ENCODE assay signal across 19 cellular contexts in genomic region chr5:55003432-55004065, GRCh38. TPM values are rescaled to one million over a fixed set of nuclear protein-coding genes. Genes with fewer than 3 reads are reported as not detected.
"Had no signal": no experiment of that assay in that cellular context is flagged by ENCODE, and none has a peak within 500 bp of the region (broad histone marks: within the 10 kb centered on the region; RNA-seq: fewer than 3 reads in every experiment).

No MANE protein-coding gene starts in this region.

- H3K9me3 ChIP-seq: left lung, lower lobe of right lung, ovary, right atrium auricular region had no signal

- FAIRE-seq: keratinocyte had no signal

- H3K4me1 ChIP-seq: left lung, lower lobe of right lung, right atrium auricular region, sigmoid colon had no signal

- H3K27me3 ChIP-seq: foreskin keratinocyte, left lung, ovary, right atrium auricular region, sigmoid colon had no signal

- H3K36me3 ChIP-seq: left lung, lower lobe of right lung, ovary, right atrium auricular region, sigmoid colon had no signal

- H3K4me3 ChIP-seq: coronary artery, dorsolateral prefrontal cortex, left lung, lower lobe of right lung, ovary, right atrium auricular region, sigmoid colon, skin epidermis had no signal

- DNase-seq: dorsolateral prefrontal cortex; effector CD8-positive, alpha-beta T cell; foreskin keratinocyte; immature natural killer cell; left lung; lower lobe of right lung; natural killer cell; ovary; sigmoid colon; stimulated activated CD4-positive, alpha-beta T cell treated with anti-CD3 and anti-CD28 coated beads, Interleukin-2, amount 100 ng/mL, for 24 hours; stimulated activated naive CD4-positive, alpha-beta T cell had no signal

- ATAC-seq: esophagus mucosa, foreskin keratinocyte, left lung, lower lobe of right lung, natural killer cell had no signal

- H3K27ac ChIP-seq: coronary artery, dorsolateral prefrontal cortex, foreskin keratinocyte, left lung, lower lobe of right lung, ovary, right atrium auricular region, sigmoid colon, skin epidermis had no signal

RNA-seq across cellular contexts. Expression of gene ESM1, which starts 18.2 kb away (rescaled TPM):
- total RNA-seq: esophagus mucosa, mesothelial cell of epicardium, myocyte, neural crest cell, right atrium auricular region, sigmoid colon had no signal

RNA-seq across cellular contexts. Expression of gene GZMK, which starts 20.5 kb away (rescaled TPM):
- total RNA-seq: esophagus mucosa, foreskin keratinocyte, mesothelial cell of epicardium, myocyte, neural crest cell had no signal
- polyA plus RNA-seq: foreskin keratinocyte, keratinocyte had no signal
